In the genomic region with DNA sequence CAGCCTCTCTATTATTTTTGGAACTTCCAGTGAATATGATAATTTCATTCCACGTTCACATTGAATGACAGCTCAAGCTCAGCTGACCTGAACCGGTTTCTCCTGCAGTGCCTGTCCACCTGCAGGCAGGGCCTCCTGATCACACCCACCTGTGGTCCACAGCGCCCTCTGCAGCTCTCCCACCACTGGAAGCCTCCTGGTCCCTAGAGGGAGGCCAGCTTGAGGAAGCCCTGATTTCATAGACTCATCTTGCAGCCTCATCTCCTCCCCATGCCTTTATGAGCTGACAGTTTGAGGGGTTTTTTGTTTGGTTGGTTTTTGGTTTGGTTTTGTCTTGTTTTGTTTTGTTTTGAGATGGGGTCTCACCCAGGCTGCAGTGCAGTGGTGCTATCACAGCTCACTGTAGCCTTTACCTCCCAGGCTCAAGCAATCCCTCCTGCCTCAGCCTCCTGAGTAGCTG, we compare ENCODE assay signal across 8 cellular contexts. TPM values are rescaled to one million over a fixed set of nuclear protein-coding genes. Genes with fewer than 3 reads are reported as not detected.
DNase-seq lines count a peak whose midpoint lies in the region; ATAC-seq and TF ChIP-seq lines count a peak whose summit lies in the region.

No MANE protein-coding gene starts in this region.

- no peak overlapping the region for H2AK5ac ChIP-seq in mesendoderm (ENCODE audit: low read length)

- H2BK15ac ChIP-seq in mesendoderm (replicated peaks; ENCODE audit: low read depth): no peak overlapping the region

- DNase-seq in DMS79 treated with DMSO at 0.1 percent for 48 hours (lab: John Stamatoyannopoulos, UW) (peak; percentile 23), DMS79 (lab: John Stamatoyannopoulos, UW) (no peak), SW480 (ENCODE audit: low spot score) (peak; percentile 84), mesendoderm (peak; percentile 91), hippocampal formation (lab: John Stamatoyannopoulos, UW) (no peak)
- peak; percentile 43 for DNase-seq in central memory CD4-positive, alpha-beta T cell

- ATAC-seq in GM21737 (IDR thresholded peaks at IDR 0.05; ENCODE audit: unreplicated experiment): no peak

- no peaks in the 10 kb centered on the region for H4K20me1 ChIP-seq in KMS-11 (ENCODE audit: insufficient read depth)

- no peak overlapping the region for H3K56ac ChIP-seq in mesendoderm (ENCODE audit: low read length)

- H4K8ac ChIP-seq in mesendoderm (ENCODE audit: low read depth, low read length): no peak overlapping the region

- H3K27me3 ChIP-seq in KMS-11 (ENCODE audit: insufficient read depth, low read depth) (no peaks in the 10 kb centered on the region), mesendoderm (ENCODE audit: insufficient read depth, low read length, poor library complexity) (no peaks in the 10 kb centered on the region)

- no peak overlapping the region for H2BK5ac ChIP-seq in mesendoderm (ENCODE audit: low read length)

- H3K36me3 ChIP-seq in KMS-11 (ENCODE audit: insufficient read depth) (no peaks in the 10 kb centered on the region), mesendoderm (ENCODE audit: control insufficient read depth, insufficient read depth, low read length) (no peaks in the 10 kb centered on the region)

- H3K18ac ChIP-seq in mesendoderm (ENCODE audit: low read length): no peak overlapping the region

- H3K4me1 ChIP-seq in KMS-11 (ENCODE audit: low read depth, poor library complexity, severe bottlenecking) (peaks cover 70% of the 10 kb centered on the region), mesendoderm (ENCODE audit: control insufficient read depth, low read depth, low read length) (no peaks in the 10 kb centered on the region)

- no peak overlapping the region for H3K23ac ChIP-seq in mesendoderm (ENCODE audit: low read length)

- H3K79me2 ChIP-seq in KMS-11 (ENCODE audit: insufficient read depth, low read depth) (no peaks in the 10 kb centered on the region), mesendoderm (ENCODE audit: control insufficient read depth, insufficient read depth, low read length) (no peaks in the 10 kb centered on the region)

- WGBS in mesendoderm (ENCODE audit: extremely low coverage, insufficient coverage, low lambda C conversion rate): no CpG with 5 or more reads among the region's 3 CpGs

- H3K9ac ChIP-seq in KMS-11 (no peak overlapping the region), mesendoderm (ENCODE audit: low read length) (no peak overlapping the region)

- no peak overlapping the region for H3K4ac ChIP-seq in mesendoderm (ENCODE audit: low read depth, low read length)

- TF ChIP-seq CTCF in KMS-11 (conservative IDR thresholded peaks at IDR 0.05; ENCODE audit: low read depth, low read length): peak; percentile 60

- H3K27ac ChIP-seq in KMS-11 (no peak overlapping the region), mesendoderm (ENCODE audit: low read depth, low read length) (no peak overlapping the region)

- H3K79me1 ChIP-seq in mesendoderm (ENCODE audit: low read length): no peaks in the 10 kb centered on the region

- no peak overlapping the region for H2BK120ac ChIP-seq in mesendoderm (ENCODE audit: low read depth, low read length)

- H3K4me2 ChIP-seq in KMS-11 (no peak overlapping the region), mesendoderm (ENCODE audit: low read length) (no peak overlapping the region)

- no peak overlapping the region for H2AFZ ChIP-seq in KMS-11 (ENCODE audit: low read depth)

- H3K4me3 ChIP-seq in KMS-11 (IDR thresholded peaks at IDR 0.05; ENCODE audit: insufficient read depth, low read depth, low read length): no peak overlapping the region
- H3K4me3 ChIP-seq in mesendoderm (ENCODE audit: low read length): no peak overlapping the region

- H4K5ac ChIP-seq in mesendoderm (ENCODE audit: low read length): no peak overlapping the region

RNA-seq across cellular contexts. Expression of gene MALAT1, which starts 29.9 kb away (rescaled TPM):
- polyA plus RNA-seq in mesendoderm (2013, experiment 1 of 2): 112 TPM
- polyA plus RNA-seq in mesendoderm (2013, experiment 2 of 2): 116 TPM

RNA-seq across cellular contexts. Expression of gene NEAT1, which starts 46.3 kb away (rescaled TPM):
- 3.7 TPM for polyA plus RNA-seq in mesendoderm (2013, experiment 1 of 2)
- polyA plus RNA-seq in mesendoderm (2013, experiment 2 of 2): 4.5 TPM

RNA-seq across cellular contexts. Expression of gene SCYL1, which starts 56.0 kb away (rescaled TPM):
- polyA plus RNA-seq in mesendoderm (2013, experiment 1 of 2): 50.0 TPM
- polyA plus RNA-seq in mesendoderm (2013, experiment 2 of 2): 51.8 TPM

Comparison
In these comparisons a context has a peak if more than half of its experiments do, and no peak if none do; other contexts are left out.
1. DNase-seq: peak in DMS79 treated with DMSO at 0.1 percent for 48 hours (single experiment), SW480 (single experiment), central memory CD4-positive, alpha-beta T cell (single experiment) and mesendoderm (single experiment); none in DMS79 (single experiment) and hippocampal formation (0 of 2).